In the genomic region with DNA sequence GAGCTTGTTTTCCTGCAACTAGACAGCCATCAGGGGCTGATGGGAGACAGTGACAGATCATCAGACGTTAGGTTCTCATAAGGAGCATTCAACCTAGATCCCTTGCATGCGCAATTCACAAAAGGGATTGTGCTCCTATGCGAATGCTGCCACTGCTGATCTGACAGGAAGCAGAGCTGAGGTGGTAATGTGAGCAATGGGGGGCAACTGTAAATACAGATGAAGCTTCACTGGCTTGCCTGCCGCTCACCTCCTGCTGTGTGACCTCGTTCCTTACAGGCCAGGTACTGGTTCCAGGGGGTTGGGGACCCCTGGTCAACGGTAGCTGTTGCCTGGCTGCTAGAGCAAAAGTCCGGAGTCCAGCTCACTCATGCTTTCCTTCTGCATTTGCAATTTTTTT, we compare ENCODE assay signal across 1 cellular context.
TF ChIP-seq lines count a peak whose summit lies in the region.

No MANE protein-coding gene starts in this region.

TF ChIP-seq in GM23338, 12 proteins besides CTCF, POLR2A, EP300 and RAD21 (continued from another document):
- TF ChIP-seq, protein P1, sequence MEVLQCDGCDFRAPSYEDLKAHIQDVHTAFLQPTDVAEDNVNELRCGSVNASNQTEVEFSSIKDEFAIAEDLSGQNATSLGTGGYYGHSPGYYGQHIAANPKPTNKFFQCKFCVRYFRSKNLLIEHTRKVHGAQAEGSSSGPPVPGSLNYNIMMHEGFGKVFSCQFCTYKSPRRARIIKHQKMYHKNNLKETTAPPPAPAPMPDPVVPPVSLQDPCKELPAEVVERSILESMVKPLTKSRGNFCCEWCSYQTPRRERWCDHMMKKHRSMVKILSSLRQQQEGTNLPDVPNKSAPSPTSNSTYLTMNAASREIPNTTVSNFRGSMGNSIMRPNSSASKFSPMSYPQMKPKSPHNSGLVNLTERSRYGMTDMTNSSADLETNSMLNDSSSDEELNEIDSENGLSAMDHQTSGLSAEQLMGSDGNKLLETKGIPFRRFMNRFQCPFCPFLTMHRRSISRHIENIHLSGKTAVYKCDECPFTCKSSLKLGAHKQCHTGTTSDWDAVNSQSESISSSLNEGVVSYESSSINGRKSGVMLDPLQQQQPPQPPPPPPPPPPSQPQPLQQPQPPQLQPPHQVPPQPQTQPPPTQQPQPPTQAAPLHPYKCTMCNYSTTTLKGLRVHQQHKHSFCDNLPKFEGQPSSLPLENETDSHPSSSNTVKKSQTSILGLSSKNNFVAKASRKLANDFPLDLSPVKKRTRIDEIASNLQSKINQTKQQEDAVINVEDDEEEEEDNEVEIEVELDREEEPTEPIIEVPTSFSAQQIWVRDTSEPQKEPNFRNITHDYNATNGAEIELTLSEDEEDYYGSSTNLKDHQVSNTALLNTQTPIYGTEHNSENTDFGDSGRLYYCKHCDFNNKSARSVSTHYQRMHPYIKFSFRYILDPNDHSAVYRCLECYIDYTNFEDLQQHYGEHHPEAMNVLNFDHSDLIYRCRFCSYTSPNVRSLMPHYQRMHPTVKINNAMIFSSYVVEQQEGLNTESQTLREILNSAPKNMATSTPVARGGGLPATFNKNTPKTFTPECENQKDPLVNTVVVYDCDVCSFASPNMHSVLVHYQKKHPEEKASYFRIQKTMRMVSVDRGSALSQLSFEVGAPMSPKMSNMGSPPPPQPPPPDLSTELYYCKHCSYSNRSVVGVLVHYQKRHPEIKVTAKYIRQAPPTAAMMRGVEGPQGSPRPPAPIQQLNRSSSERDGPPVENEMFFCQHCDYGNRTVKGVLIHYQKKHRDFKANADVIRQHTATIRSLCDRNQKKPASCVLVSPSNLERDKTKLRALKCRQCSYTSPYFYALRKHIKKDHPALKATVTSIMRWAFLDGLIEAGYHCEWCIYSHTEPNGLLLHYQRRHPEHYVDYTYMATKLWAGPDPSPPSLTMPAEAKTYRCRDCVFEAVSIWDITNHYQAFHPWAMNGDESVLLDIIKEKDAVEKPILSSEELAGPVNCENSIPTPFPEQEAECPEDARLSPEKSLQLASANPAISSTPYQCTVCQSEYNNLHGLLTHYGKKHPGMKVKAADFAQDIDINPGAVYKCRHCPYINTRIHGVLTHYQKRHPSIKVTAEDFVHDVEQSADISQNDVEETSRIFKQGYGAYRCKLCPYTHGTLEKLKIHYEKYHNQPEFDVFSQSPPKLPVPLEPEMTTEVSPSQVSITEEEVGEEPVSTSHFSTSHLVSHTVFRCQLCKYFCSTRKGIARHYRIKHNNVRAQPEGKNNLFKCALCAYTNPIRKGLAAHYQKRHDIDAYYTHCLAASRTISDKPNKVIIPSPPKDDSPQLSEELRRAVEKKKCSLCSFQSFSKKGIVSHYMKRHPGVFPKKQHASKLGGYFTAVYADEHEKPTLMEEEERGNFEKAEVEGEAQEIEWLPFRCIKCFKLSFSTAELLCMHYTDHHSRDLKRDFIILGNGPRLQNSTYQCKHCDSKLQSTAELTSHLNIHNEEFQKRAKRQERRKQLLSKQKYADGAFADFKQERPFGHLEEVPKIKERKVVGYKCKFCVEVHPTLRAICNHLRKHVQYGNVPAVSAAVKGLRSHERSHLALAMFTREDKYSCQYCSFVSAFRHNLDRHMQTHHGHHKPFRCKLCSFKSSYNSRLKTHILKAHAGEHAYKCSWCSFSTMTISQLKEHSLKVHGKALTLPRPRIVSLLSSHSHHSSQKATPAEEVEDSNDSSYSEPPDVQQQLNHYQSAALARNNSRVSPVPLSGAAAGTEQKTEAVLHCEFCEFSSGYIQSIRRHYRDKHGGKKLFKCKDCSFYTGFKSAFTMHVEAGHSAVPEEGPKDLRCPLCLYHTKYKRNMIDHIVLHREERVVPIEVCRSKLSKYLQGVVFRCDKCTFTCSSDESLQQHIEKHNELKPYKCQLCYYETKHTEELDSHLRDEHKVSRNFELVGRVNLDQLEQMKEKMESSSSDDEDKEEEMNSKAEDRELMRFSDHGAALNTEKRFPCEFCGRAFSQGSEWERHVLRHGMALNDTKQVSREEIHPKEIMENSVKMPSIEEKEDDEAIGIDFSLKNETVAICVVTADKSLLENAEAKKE (CRISPR knock-in tag; IDR thresholded peaks at IDR 0.05): no peak
- TF ChIP-seq ZNF331 (CRISPR knock-in tag; IDR thresholded peaks at IDR 0.05; ENCODE audit: low read depth): no peak
- no peak for TF ChIP-seq STAT1 (IDR thresholded peaks at IDR 0.05; ENCODE audit: unreplicated experiment)
- TF ChIP-seq, protein P2, sequence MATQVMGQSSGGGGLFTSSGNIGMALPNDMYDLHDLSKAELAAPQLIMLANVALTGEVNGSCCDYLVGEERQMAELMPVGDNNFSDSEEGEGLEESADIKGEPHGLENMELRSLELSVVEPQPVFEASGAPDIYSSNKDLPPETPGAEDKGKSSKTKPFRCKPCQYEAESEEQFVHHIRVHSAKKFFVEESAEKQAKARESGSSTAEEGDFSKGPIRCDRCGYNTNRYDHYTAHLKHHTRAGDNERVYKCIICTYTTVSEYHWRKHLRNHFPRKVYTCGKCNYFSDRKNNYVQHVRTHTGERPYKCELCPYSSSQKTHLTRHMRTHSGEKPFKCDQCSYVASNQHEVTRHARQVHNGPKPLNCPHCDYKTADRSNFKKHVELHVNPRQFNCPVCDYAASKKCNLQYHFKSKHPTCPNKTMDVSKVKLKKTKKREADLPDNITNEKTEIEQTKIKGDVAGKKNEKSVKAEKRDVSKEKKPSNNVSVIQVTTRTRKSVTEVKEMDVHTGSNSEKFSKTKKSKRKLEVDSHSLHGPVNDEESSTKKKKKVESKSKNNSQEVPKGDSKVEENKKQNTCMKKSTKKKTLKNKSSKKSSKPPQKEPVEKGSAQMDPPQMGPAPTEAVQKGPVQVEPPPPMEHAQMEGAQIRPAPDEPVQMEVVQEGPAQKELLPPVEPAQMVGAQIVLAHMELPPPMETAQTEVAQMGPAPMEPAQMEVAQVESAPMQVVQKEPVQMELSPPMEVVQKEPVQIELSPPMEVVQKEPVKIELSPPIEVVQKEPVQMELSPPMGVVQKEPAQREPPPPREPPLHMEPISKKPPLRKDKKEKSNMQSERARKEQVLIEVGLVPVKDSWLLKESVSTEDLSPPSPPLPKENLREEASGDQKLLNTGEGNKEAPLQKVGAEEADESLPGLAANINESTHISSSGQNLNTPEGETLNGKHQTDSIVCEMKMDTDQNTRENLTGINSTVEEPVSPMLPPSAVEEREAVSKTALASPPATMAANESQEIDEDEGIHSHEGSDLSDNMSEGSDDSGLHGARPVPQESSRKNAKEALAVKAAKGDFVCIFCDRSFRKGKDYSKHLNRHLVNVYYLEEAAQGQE (IDR thresholded peaks at IDR 0.05; ENCODE audit: unreplicated experiment): no peak
- no peak for TF ChIP-seq NANOG (IDR thresholded peaks at IDR 0.05; ENCODE audit: borderline replicate concordance)
- TF ChIP-seq ZNF114 (CRISPR knock-in tag; IDR thresholded peaks at IDR 0.05): no peak
- TF ChIP-seq POLR2AphosphoS5 (IDR thresholded peaks at IDR 0.05; ENCODE audit: low read depth): no peak
- TF ChIP-seq JUNB (IDR thresholded peaks at IDR 0.05; ENCODE audit: unreplicated experiment): no peak
- TF ChIP-seq EZH2 (IDR thresholded peaks at IDR 0.05; ENCODE audit: low read depth, unreplicated experiment): no peak
- TF ChIP-seq EZH2phosphoT487 (IDR thresholded peaks at IDR 0.05; ENCODE audit: unreplicated experiment): no peak
- TF ChIP-seq CREB1 (CRISPR knock-in tag; IDR thresholded peaks at IDR 0.05; ENCODE audit: low read depth): no peak
